In the genomic region with DNA sequence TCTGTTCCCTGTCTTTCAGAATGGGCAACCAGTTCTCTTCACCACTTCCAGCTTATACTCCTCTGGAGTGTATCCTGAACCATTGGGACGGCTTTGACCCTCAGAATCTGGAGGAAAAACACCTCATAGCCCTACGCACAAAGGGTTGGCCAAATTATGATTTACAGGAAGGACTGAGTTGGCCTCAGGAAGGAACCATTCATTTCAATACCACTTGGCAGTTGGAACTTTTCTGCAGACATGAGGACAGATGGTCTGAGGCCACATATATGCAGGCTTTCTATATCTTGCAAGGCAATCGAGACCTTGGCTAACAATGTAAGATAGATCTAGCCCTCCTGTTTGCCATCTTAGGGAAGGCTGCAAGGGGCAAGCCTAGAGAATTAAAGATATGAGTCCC, we compare ENCODE assay signal across 1 cellular context.
TF ChIP-seq lines count a peak whose summit lies in the region.

No MANE protein-coding gene starts in this region.

TF ChIP-seq in SK-N-SH, 30 proteins besides CTCF, POLR2A, EP300 and RAD21:
- TF ChIP-seq, protein P1, sequence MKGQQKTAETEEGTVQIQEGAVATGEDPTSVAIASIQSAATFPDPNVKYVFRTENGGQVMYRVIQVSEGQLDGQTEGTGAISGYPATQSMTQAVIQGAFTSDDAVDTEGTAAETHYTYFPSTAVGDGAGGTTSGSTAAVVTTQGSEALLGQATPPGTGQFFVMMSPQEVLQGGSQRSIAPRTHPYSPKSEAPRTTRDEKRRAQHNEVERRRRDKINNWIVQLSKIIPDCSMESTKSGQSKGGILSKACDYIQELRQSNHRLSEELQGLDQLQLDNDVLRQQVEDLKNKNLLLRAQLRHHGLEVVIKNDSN (IDR thresholded peaks at IDR 0.05; ENCODE audit: borderline replicate concordance, low read depth) = no peak
- TF ChIP-seq MXI1 (IDR thresholded peaks at IDR 0.05; ENCODE audit: low read depth, low read length) = no peak
- TF ChIP-seq, protein P2, sequence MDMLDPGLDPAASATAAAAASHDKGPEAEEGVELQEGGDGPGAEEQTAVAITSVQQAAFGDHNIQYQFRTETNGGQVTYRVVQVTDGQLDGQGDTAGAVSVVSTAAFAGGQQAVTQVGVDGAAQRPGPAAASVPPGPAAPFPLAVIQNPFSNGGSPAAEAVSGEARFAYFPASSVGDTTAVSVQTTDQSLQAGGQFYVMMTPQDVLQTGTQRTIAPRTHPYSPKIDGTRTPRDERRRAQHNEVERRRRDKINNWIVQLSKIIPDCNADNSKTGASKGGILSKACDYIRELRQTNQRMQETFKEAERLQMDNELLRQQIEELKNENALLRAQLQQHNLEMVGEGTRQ (IDR thresholded peaks at IDR 0.05; ENCODE audit: borderline replicate concordance, low read depth, low read length) = no peak
- TF ChIP-seq NRF1 (IDR thresholded peaks at IDR 0.05; ENCODE audit: low read depth, low read length) = no peak
- TF ChIP-seq FOSL2 (IDR thresholded peaks at IDR 0.05; ENCODE audit: borderline replicate concordance, low read depth) = no peak
- TF ChIP-seq MEF2A (IDR thresholded peaks at IDR 0.05; ENCODE audit: borderline replicate concordance, low read depth) = no peak
- no peak for TF ChIP-seq TAF1 (IDR thresholded peaks at IDR 0.05; ENCODE audit: borderline replicate concordance, low read depth, low read length)
- no peak for TF ChIP-seq CHD2 (IDR thresholded peaks at IDR 0.05; ENCODE audit: low read length, partially characterized antibody)
- TF ChIP-seq ELF1 (IDR thresholded peaks at IDR 0.05) = no peak
- TF ChIP-seq NFIC (IDR thresholded peaks at IDR 0.05; ENCODE audit: borderline replicate concordance) = no peak
- TF ChIP-seq YY1 (IDR thresholded peaks at IDR 0.05; ENCODE audit: low read depth) = no peak
- TF ChIP-seq POLR2AphosphoS5 (IDR thresholded peaks at IDR 0.05; ENCODE audit: low read depth, low read length) = no peak
- no peak for TF ChIP-seq RCOR1 (IDR thresholded peaks at IDR 0.05; ENCODE audit: low read length)
- TF ChIP-seq SIN3A (IDR thresholded peaks at IDR 0.05; ENCODE audit: borderline replicate concordance, low read depth, low read length) = no peak
- no peak for TF ChIP-seq TCF12 (IDR thresholded peaks at IDR 0.05)
- TF ChIP-seq FOXM1 (IDR thresholded peaks at IDR 0.05; ENCODE audit: low read depth) = no peak
- TF ChIP-seq, protein P3, sequence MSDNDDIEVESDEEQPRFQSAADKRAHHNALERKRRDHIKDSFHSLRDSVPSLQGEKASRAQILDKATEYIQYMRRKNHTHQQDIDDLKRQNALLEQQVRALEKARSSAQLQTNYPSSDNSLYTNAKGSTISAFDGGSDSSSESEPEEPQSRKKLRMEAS (IDR thresholded peaks at IDR 0.05; ENCODE audit: low read depth) = no peak
- no peak for TF ChIP-seq GABPA (IDR thresholded peaks at IDR 0.05; ENCODE audit: low read depth)
